In genomic region chr19:10872551-10873107, GRCh38 we compare ENCODE assay signal across 8 cellular contexts. TPM values are rescaled to one million over a fixed set of nuclear protein-coding genes. Genes with fewer than 3 reads are reported as not detected.
A peak's percentile ranks its signal among the peaks of the same experiment; 100 is the strongest.
DNase-seq lines count a peak whose midpoint lies in the region; ATAC-seq, FAIRE-seq and TF ChIP-seq lines count a peak whose summit lies in the region.

No MANE protein-coding gene starts in this region.

- H3K4me3 ChIP-seq in PC-9 = peak overlapping the region; percentile 85
- H3K4me3 ChIP-seq in pancreas = peak overlapping the region; percentile 57 to 82 (median 75)

- intact Hi-C loops in Calu3 (cut with micrococcal nuclease; ENCODE audit: unreplicated experiment) (no loop called here), PC-9 (cut with micrococcal nuclease; ENCODE audit: unreplicated experiment) (loop anchor here (5.0 kb wide), 1 partner anchor 265 kb away; no protein-coding TSS in a partner anchor), pancreas (cut with DNase I) (no loop called here)

- no peaks in the 10 kb centered on the region for H3K27me3 Mint-ChIP-seq in Calu3 (ENCODE audit: unreplicated experiment)
- no peaks in the 10 kb centered on the region for H3K27me3 Mint-ChIP-seq in effector memory CD8-positive, alpha-beta T cell

- H3K36me3 ChIP-seq in PC-9 (ENCODE audit: low read depth) = no peaks in the 10 kb centered on the region
- H3K36me3 ChIP-seq in pancreas = no peaks in the 10 kb centered on the region

- no peak for FAIRE-seq in pancreas (lab: Jason Lieb, UNC)

- H3K4me2 ChIP-seq in PC-9 = peak overlapping the region; percentile 98

- DNase-seq in Calu3 = no peak
- DNase-seq in PC-9 = no peak
- DNase-seq in effector memory CD8-positive, alpha-beta T cell = no peak
- DNase-seq in pancreas = no peak
- no peak for DNase-seq in DMS53 treated with DMSO at 0.1 percent for 48 hours (lab: John Stamatoyannopoulos, UW; ENCODE audit: unreplicated experiment)
- no peak for DNase-seq in T-helper 9 cell

- H2AFZ ChIP-seq in PC-9 = peak overlapping the region; percentile 87

- H3K79me2 ChIP-seq in PC-9 (ENCODE audit: low read depth) = peaks cover 58% of the 10 kb centered on the region

- H3K9me2 ChIP-seq in PC-9 (ENCODE audit: insufficient read depth) = no peaks in the 10 kb centered on the region

- 12 to 13% methylated on average over 16 of the region's 16 CpGs for WGBS in pancreas, 2 donors

- H3K4me1 ChIP-seq in PC-9 (replicated peaks; ENCODE audit: insufficient read depth) (peaks cover 17% of the 10 kb centered on the region), pancreas (peaks cover 0 to 22% (median 0%) of the 10 kb centered on the region in 3 donors)

- H3K4me3 Mint-ChIP-seq in Calu3 (ENCODE audit: low read depth, unreplicated experiment) = peak overlapping the region; percentile 73
- peak overlapping the region; percentile 75 to 87 for H3K4me3 Mint-ChIP-seq in effector memory CD8-positive, alpha-beta T cell

- POLR2A ChIA-PET in PC-9 (lab: Charles Lee; ENCODE audit: unreplicated experiment) = interaction anchor here (0.7 kb wide), 2 partner anchors 11 to 72 kb away, joined by 3 to 4 read pairs; no protein-coding TSS in a partner anchor

- BruUV-seq in Calu3 (replicated peaks; lab: Mats Ljungman, UMichigan) = TSS peak; percentile 13
- BruUV-seq in PC-9 (replicated peaks; lab: Mats Ljungman, UMichigan) = TSS peak; percentile 18

- no peaks in the 10 kb centered on the region for H3K9me3 Mint-ChIP-seq in Calu3 (ENCODE audit: low read depth, unreplicated experiment)
- H3K9me3 Mint-ChIP-seq in effector memory CD8-positive, alpha-beta T cell = no peaks in the 10 kb centered on the region

- no peaks in the 10 kb centered on the region for H3K9me3 ChIP-seq in PC-9 (ENCODE audit: insufficient read depth, low read depth)
- H3K9me3 ChIP-seq in pancreas = no peaks in the 10 kb centered on the region

- ATAC-seq in effector memory CD8-positive, alpha-beta T cell (replicated peaks) = no peak
- ATAC-seq in pancreas = no peak
- ATAC-seq in GM19467 (IDR thresholded peaks at IDR 0.05; ENCODE audit: unreplicated experiment) = no peak
- ATAC-seq in HG02571 (IDR thresholded peaks at IDR 0.05; ENCODE audit: unreplicated experiment) = no peak

- H3K27me3 ChIP-seq in PC-9 (ENCODE audit: insufficient read depth, low read depth) = no peaks in the 10 kb centered on the region
- no peaks in the 10 kb centered on the region for H3K27me3 ChIP-seq in pancreas

- H3K27ac ChIP-seq in PC-9 = peak overlapping the region; percentile 6; the same call in 1 of the 2 replicates
- H3K27ac ChIP-seq in pancreas = no peak overlapping the region

- no peaks in the 10 kb centered on the region for H3K4me1 Mint-ChIP-seq in Calu3 (ENCODE audit: low read depth, unreplicated experiment)
- peaks cover 16 to 18% of the 10 kb centered on the region in 2 donors for H3K4me1 Mint-ChIP-seq in effector memory CD8-positive, alpha-beta T cell (ENCODE audit: low read depth in 2 of 2)

- H4K20me1 ChIP-seq in PC-9 (ENCODE audit: insufficient read depth) = no peaks in the 10 kb centered on the region

- CTCF ChIA-PET in Calu3 (lab: Charles Lee) = interaction anchor here (0.7 kb wide), 1 partner anchor 48 kb away, joined by 4 read pairs; no protein-coding TSS in a partner anchor
- CTCF ChIA-PET in PC-9 (lab: Charles Lee) = no interaction called here

- TF ChIP-seq CTCF in Calu3 (IDR thresholded peaks at IDR 0.05; ENCODE audit: unreplicated experiment) (no peak), PC-9 (conservative IDR thresholded peaks at IDR 0.05) (no peak; the same call in 1 of the 2 replicates), pancreas (IDR thresholded peaks at IDR 0.05) (no peak)

- peaks cover 22% of the 10 kb centered on the region for H3K36me3 Mint-ChIP-seq in Calu3 (ENCODE audit: insufficient read depth, unreplicated experiment)
- peaks cover 8% of the 10 kb centered on the region for H3K36me3 Mint-ChIP-seq in effector memory CD8-positive, alpha-beta T cell (ENCODE audit: insufficient read depth)

- peaks cover 14% of the 10 kb centered on the region for H3F3A ChIP-seq in PC-9 (ENCODE audit: insufficient read depth, low read depth)

- H3K27ac Mint-ChIP-seq in Calu3 (ENCODE audit: unreplicated experiment) = peak overlapping the region; percentile 79
- peak overlapping the region; percentile 70 to 90 for H3K27ac Mint-ChIP-seq in effector memory CD8-positive, alpha-beta T cell

RNA-seq across cellular contexts. Expression of gene CARM1, which starts 1.3 kb away (rescaled TPM):
- 29.1 and 32.8 TPM in 2 replicates for total RNA-seq in Calu3 (2022)
- 56.0 and 63.7 TPM in 2 replicates for total RNA-seq in PC-9 (2021)
- total RNA-seq in pancreas = 10 to 100 TPM; 13.0 to 24.7 (median 16.0) TPM
- polyA plus RNA-seq in pancreas = 10 to 100 TPM; 16.6 to 21.1 TPM

RNA-seq across cellular contexts. Expression of gene C19orf38, which starts 24.4 kb away (rescaled TPM):
- total RNA-seq in Calu3 (2022) (0.51 TPM in 1 of 2 replicates, not detected in the other), PC-9 (2021) (0.59 and 1.4 TPM in 2 replicates), pancreas (under 1 TPM in 5 of 6 donors, not detected in 1; 0.47 to 1.00 (median 0.75) TPM)
- polyA plus RNA-seq in pancreas = under 1 TPM; 0.31 to 0.99 TPM

RNA-seq across cellular contexts. Expression of gene TMED1, which starts 36.6 kb away (rescaled TPM):
- total RNA-seq in Calu3 (2022) (20.7 and 22.6 TPM in 2 replicates), PC-9 (2021) (21.3 and 31.4 TPM in 2 replicates), pancreas (10 to 100 TPM; 13.6 to 22.6 (median 18.7) TPM)
- 10 to 100 TPM; 19.3 to 32.3 TPM for polyA plus RNA-seq in pancreas

RNA-seq across cellular contexts. Expression of gene YIPF2, which starts 55.8 kb away (rescaled TPM):
- total RNA-seq in Calu3 (2022) (37.8 and 46.0 TPM in 2 replicates), PC-9 (2021) (60.2 and 79.8 TPM in 2 replicates), pancreas (10 to 100 TPM; 41.4 to 67.9 (median 47.3) TPM)
- 10 to 100 TPM; 58.0 to 66.0 TPM for polyA plus RNA-seq in pancreas

RNA-seq across cellular contexts. Expression of gene TIMM29, which starts 56.0 kb away (rescaled TPM):
- 15.3 and 17.8 TPM in 2 replicates for total RNA-seq in Calu3 (2022)
- 22.4 and 26.2 TPM in 2 replicates for total RNA-seq in PC-9 (2021)
- total RNA-seq in pancreas = 10 to 100 TPM in 5 of 6 donors, 1 to 10 TPM in 1; 7.9 to 11.6 (median 10.3) TPM
- polyA plus RNA-seq in pancreas = 1 to 10 TPM; 7.8 to 9.8 TPM
